ENCODE assay signal across 20 cellular contexts in the genomic region with DNA sequence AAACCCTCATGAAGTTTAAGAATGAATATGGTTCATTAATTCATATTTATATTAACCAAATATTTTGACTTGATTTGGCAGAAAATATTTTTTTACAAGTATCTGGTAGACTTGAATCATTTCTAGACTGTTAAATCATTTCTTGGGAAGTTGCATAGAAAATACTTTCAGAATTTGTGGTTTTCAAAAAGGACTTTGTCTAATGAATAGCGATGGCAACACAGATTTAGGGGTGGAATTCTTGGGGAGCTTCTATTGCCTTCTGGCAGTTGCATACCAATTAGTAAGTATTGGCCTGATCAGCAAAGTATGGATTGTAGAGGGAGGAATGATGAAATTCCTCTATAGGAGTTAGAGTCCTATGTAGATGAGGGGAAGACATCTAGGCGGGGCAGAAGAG.
"Had no signal": no experiment of that assay in that cellular context is flagged by ENCODE, and none has a peak within 500 bp of the region (broad histone marks: within the 10 kb centered on the region; RNA-seq: fewer than 3 reads in every experiment).

No MANE protein-coding gene starts in this region.

- H3K4me3 ChIP-seq: cardiac muscle cell, coronary artery, gastroesophageal sphincter, heart left ventricle, lower lobe of right lung, right atrium auricular region, spleen, testis, transverse colon, vagina had no signal

- H3K36me3 ChIP-seq: cardiac muscle cell, gastroesophageal sphincter, heart left ventricle, lower lobe of right lung, right atrium auricular region, spleen, transverse colon, vagina had no signal

- H3K27ac ChIP-seq: cardiac muscle cell, coronary artery, gastroesophageal sphincter, heart left ventricle, lower lobe of right lung, right atrium auricular region, spleen, testis, transverse colon, vagina had no signal

- H3K4me1 ChIP-seq: gastroesophageal sphincter, heart left ventricle, lower lobe of right lung, right atrium auricular region, spleen, testis, transverse colon, vagina had no signal

- H3K9me3 ChIP-seq: gastroesophageal sphincter, heart left ventricle, lower lobe of right lung, right atrium auricular region, spleen, testis, transverse colon, vagina had no signal

- DNase-seq: activated CD4-positive, alpha-beta memory T cell treated with anti-CD3 and anti-CD28 coated beads for 36 hours; activated CD4-positive, alpha-beta T cell treated with anti-CD3 and anti-CD28 coated beads for 4 hours; activated CD4-positive, CD25-positive, alpha-beta regulatory T cell; activated CD8-positive, alpha-beta memory T cell treated with anti-CD3 and anti-CD28 coated beads, Interleukin-2, amount 50 U/mL, for 4 hours; activated gamma-delta T cell; activated naive CD4-positive, alpha-beta T cell treated with anti-CD3 and anti-CD28 coated beads, Interleukin-2, amount 10 ng/mL, durations not matched to agents 7 days and 5 days; activated T-cell treated with anti-CD3 and anti-CD28 coated beads, Interleukin-2, amount 50 U/mL, for 1 hour; amygdala; cerebellar nuclear complex; heart left ventricle; lower lobe of right lung; spleen; stimulated activated naive CD8-positive, alpha-beta T cell treated with anti-CD3 and anti-CD28 coated beads, Interleukin-15, Interleukin-2, amounts not matched to agents 100 U/mL and 50 U/mL, for 24 hours; testis; transverse colon had no signal

- H3K27me3 ChIP-seq: cardiac muscle cell, gastroesophageal sphincter, heart left ventricle, right atrium auricular region, spleen, testis, transverse colon, vagina had no signal
